In genomic region chr18:49764032-49764431, GRCh38 we compare ENCODE assay signal across 1 cellular context.
TF ChIP-seq lines count a peak whose summit lies in the region.

No MANE protein-coding gene starts in this region.

TF ChIP-seq in Ishikawa, 13 proteins besides CTCF, POLR2A, EP300 and RAD21 (continued from another document):
- TF ChIP-seq REST (IDR thresholded peaks at IDR 0.05; ENCODE audit: low read depth) (no peak), TCF12 (IDR thresholded peaks at IDR 0.05; ENCODE audit: low read depth) (no peak), MAX (IDR thresholded peaks at IDR 0.05) (no peak), YY1 (IDR thresholded peaks at IDR 0.05; ENCODE audit: low read depth) (no peak)
